Comparison of ENCODE assay signal across 1 cellular context in genomic region chr13:99908129-99908805, GRCh38.
TF ChIP-seq lines count a peak whose summit lies in the region.

No MANE protein-coding gene starts in this region.

TF ChIP-seq in K562, 482 proteins besides CTCF, POLR2A, EP300 and RAD21 (continued from another document):
- TF ChIP-seq, protein P1, sequence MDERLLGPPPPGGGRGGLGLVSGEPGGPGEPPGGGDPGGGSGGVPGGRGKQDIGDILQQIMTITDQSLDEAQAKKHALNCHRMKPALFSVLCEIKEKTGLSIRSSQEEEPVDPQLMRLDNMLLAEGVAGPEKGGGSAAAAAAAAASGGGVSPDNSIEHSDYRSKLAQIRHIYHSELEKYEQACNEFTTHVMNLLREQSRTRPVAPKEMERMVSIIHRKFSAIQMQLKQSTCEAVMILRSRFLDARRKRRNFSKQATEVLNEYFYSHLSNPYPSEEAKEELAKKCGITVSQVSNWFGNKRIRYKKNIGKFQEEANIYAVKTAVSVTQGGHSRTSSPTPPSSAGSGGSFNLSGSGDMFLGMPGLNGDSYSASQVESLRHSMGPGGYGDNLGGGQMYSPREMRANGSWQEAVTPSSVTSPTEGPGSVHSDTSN (CRISPR knock-in tag; IDR thresholded peaks at IDR 0.05; ENCODE audit: low read depth) = no peak
- TF ChIP-seq, protein P1 (tag; conservative IDR thresholded peaks at IDR 0.05; ENCODE audit: low read depth) = no peak
- TF ChIP-seq CAMTA2 (CRISPR knock-in tag; conservative IDR thresholded peaks at IDR 0.05) = no peak
- no peak for TF ChIP-seq ASH1L (IDR thresholded peaks at IDR 0.05; ENCODE audit: borderline replicate concordance, low read depth, partially characterized antibody)
- TF ChIP-seq ETV5 (CRISPR knock-in tag; IDR thresholded peaks at IDR 0.05; ENCODE audit: low read depth) = no peak
- TF ChIP-seq CEBPB (tag; IDR thresholded peaks at IDR 0.05) = 0 out of 2 replicates have a peak, but pooled peaks have one; percentile 18
